Comparison of ENCODE assay signal across 36 cellular contexts in genomic region chr1:230650300-230650699, GRCh38. TPM values are rescaled to one million over a fixed set of nuclear protein-coding genes. Genes with fewer than 3 reads are reported as not detected.
DNase-seq lines count a peak whose midpoint lies in the region; ATAC-seq, FAIRE-seq and TF ChIP-seq lines count a peak whose summit lies in the region.
"Had no signal": no experiment of that assay in that cellular context is flagged by ENCODE, and none has a peak within 500 bp of the region (broad histone marks: within the 10 kb centered on the region; RNA-seq: fewer than 3 reads in every experiment).

No MANE protein-coding gene starts in this region.

- no peaks in the 10 kb centered on the region for H3K9me3 ChIP-seq in pancreas
- peaks cover 8% of the 10 kb centered on the region for H3K9me3 ChIP-seq in neural progenitor cell (ENCODE audit: low read depth)
- H3K9me3 ChIP-seq in thyroid gland = no peaks in the 10 kb centered on the region
- H3K9me3 ChIP-seq: BE2C had no signal

- H3K4me1 Mint-ChIP-seq in progenitor cell of endocrine pancreas (ENCODE audit: low read depth) = peaks cover 25% of the 10 kb centered on the region
- H3K4me1 Mint-ChIP-seq in neural progenitor cell = no peaks in the 10 kb centered on the region

- peaks cover 34% of the 10 kb centered on the region for H3K9me3 Mint-ChIP-seq in progenitor cell of endocrine pancreas (ENCODE audit: low read depth)
- H3K9me3 Mint-ChIP-seq in neural progenitor cell = peaks cover 45% of the 10 kb centered on the region
- H3K9me3 Mint-ChIP-seq: CD8-positive, alpha-beta memory T cell had no signal

- no peak overlapping the region for H3K27ac ChIP-seq in pancreas
- no peak overlapping the region for H3K27ac ChIP-seq in neural progenitor cell
- no peak overlapping the region for H3K27ac ChIP-seq in thyroid gland
- H3K27ac ChIP-seq: 22Rv1; A549; BLaER1; BLaER1 treated with 17β-estradiol and CSF1 and Interleukin-3, amounts not matched to agents 10 nM and 100 nM; C4-2B had no signal

- intact Hi-C loops in pancreas (cut with DNase I) = no loop called here
- intact Hi-C loops in thyroid gland (cut with DNase I) = no loop called here

- no peaks in the 10 kb centered on the region for H3F3A ChIP-seq in neural progenitor cell (ENCODE audit: low read depth)

- H3K27me3 Mint-ChIP-seq in progenitor cell of endocrine pancreas = no peaks in the 10 kb centered on the region
- no peaks in the 10 kb centered on the region for H3K27me3 Mint-ChIP-seq in neural progenitor cell (ENCODE audit: insufficient read depth, low read depth)
- H3K27me3 Mint-ChIP-seq: B cell; CD4-positive, alpha-beta memory T cell; CD4-positive, alpha-beta T cell; CD4-positive, CD25-positive, alpha-beta regulatory T cell; CD8-positive, alpha-beta memory T cell had no signal

- DNase-seq in D721Med (ENCODE audit: insufficient read length, low spot score) = no peak
- no peak for DNase-seq in pancreas
- DNase-seq in progenitor cell of endocrine pancreas (ENCODE audit: low spot score, unreplicated experiment) = no peak
- DNase-seq in neural progenitor cell (ENCODE audit: low spot score) = no peak
- DNase-seq in thyroid gland = no peak
- DNase-seq in NCI-H1436 treated with DMSO at 0.1 percent for 48 hours (lab: John Stamatoyannopoulos, UW) = no peak
- DNase-seq: 8988T; ACHN; AML-193; BE2C; C1 segment of cervical spinal cord; Caco-2; Calu3; CD4-positive, alpha-beta memory T cell; CD4-positive, alpha-beta T cell; CD4-positive, CD25-positive, alpha-beta regulatory T cell; CD8-positive, alpha-beta memory T cell; CD8-positive, alpha-beta T cell; COR-L47; DMS 273 treated with DMSO at 0.1 percent for 48 hours; DMS153; DMS53; DMS79; DMS79 treated with DMSO at 0.1 percent for 48 hours; DND-41; EL had no signal

- H3K36me3 Mint-ChIP-seq in progenitor cell of endocrine pancreas (ENCODE audit: insufficient read depth) (peaks cover 44% of the 10 kb centered on the region), neural progenitor cell (peaks cover 23% of the 10 kb centered on the region)

- no peak for ATAC-seq in pancreas
- ATAC-seq in GM21367 (IDR thresholded peaks at IDR 0.05; ENCODE audit: unreplicated experiment) = no peak
- ATAC-seq: A549; CD8-positive, alpha-beta T cell had no signal

- H3K36me3 ChIP-seq in pancreas (no peaks in the 10 kb centered on the region), neural progenitor cell (peaks cover 8% of the 10 kb centered on the region), thyroid gland (no peaks in the 10 kb centered on the region)
- H3K36me3 ChIP-seq: BE2C had no signal

- WGBS in pancreas, 2 donors = 95 to 100% methylated on average over 1 of the region's 1 CpG
- 98 to 100% methylated on average over 1 of the region's 1 CpG for WGBS in thyroid gland, 2 donors

- no peak overlapping the region for H3K4me2 ChIP-seq in neural progenitor cell
- H3K4me2 ChIP-seq: A549; BLaER1; BLaER1 treated with 17β-estradiol and CSF1 and Interleukin-3, amounts not matched to agents 10 nM and 100 nM had no signal

- no peaks in the 10 kb centered on the region for H3K27me3 ChIP-seq in pancreas
- H3K27me3 ChIP-seq in neural progenitor cell = no peaks in the 10 kb centered on the region
- no peaks in the 10 kb centered on the region for H3K27me3 ChIP-seq in thyroid gland
- H3K27me3 ChIP-seq: BE2C; BLaER1; BLaER1 treated with 17β-estradiol and CSF1 and Interleukin-3, amounts not matched to agents 10 nM and 100 nM had no signal

- H3K4me1 ChIP-seq in pancreas (no peaks in the 10 kb centered on the region), neural progenitor cell (no peaks in the 10 kb centered on the region), thyroid gland (no peaks in the 10 kb centered on the region)
- H3K4me1 ChIP-seq: A549, BE2C, BLaER1, Caco-2 had no signal

- H3K4me3 ChIP-seq in pancreas (no peak overlapping the region), neural progenitor cell (no peak overlapping the region), thyroid gland (replicated peaks in 1 of 3) (no peak overlapping the region)
- H3K4me3 ChIP-seq: A549; BLaER1; BLaER1 treated with 17β-estradiol and CSF1 and Interleukin-3, amounts not matched to agents 10 nM and 100 nM had no signal

- no peak for TF ChIP-seq POLR2A in thyroid gland (IDR thresholded peaks at IDR 0.05)

- peaks cover 7% of the 10 kb centered on the region for H4K20me1 ChIP-seq in neural progenitor cell (ENCODE audit: low read depth)

- H3K27ac Mint-ChIP-seq in progenitor cell of endocrine pancreas (peak overlapping the region; percentile 6), neural progenitor cell (no peak overlapping the region)
- H3K27ac Mint-ChIP-seq: B cell; CD14-positive monocyte; CD4-positive, alpha-beta T cell; CD8-positive, alpha-beta memory T cell; CD8-positive, alpha-beta T cell had no signal

- TF ChIP-seq CTCF in D721Med (IDR thresholded peaks at IDR 0.05; ENCODE audit: insufficient read depth, missing control alignments) (no peak), pancreas (IDR thresholded peaks at IDR 0.05) (no peak), progenitor cell of endocrine pancreas (IDR thresholded peaks at IDR 0.05; ENCODE audit: unreplicated experiment) (no peak), neural progenitor cell (IDR thresholded peaks at IDR 0.05) (no peak), thyroid gland (IDR thresholded peaks at IDR 0.05) (no peak)

- no peak overlapping the region for H3K4me3 Mint-ChIP-seq in progenitor cell of endocrine pancreas (ENCODE audit: low read depth)
- H3K4me3 Mint-ChIP-seq in neural progenitor cell = no peak overlapping the region
- H3K4me3 Mint-ChIP-seq: B cell; CD14-positive monocyte; CD8-positive, alpha-beta memory T cell; CD8-positive, alpha-beta T cell had no signal

- H3K9ac ChIP-seq in neural progenitor cell = no peak overlapping the region
- H3K9ac ChIP-seq: BLaER1; BLaER1 treated with 17β-estradiol and CSF1 and Interleukin-3, amounts not matched to agents 10 nM and 100 nM had no signal

- H3K79me2 ChIP-seq in neural progenitor cell (ENCODE audit: low read depth) = peaks cover 96% of the 10 kb centered on the region

- FAIRE-seq in D721Med (lab: Jason Lieb, UNC) = peak; percentile 90
- peak; percentile 26 for FAIRE-seq in TTC549 (lab: Jason Lieb, UNC)
- FAIRE-seq in pancreas (lab: Jason Lieb, UNC) = peak; percentile 29
- FAIRE-seq: A204.1, A549 had no signal

- H2AFZ ChIP-seq in neural progenitor cell (replicated peaks) = no peak overlapping the region

RNA-seq across cellular contexts. Expression of gene COG2, which starts 8.0 kb away (rescaled TPM):
- total RNA-seq in pancreas = 10 to 100 TPM; 12.7 to 17.1 (median 16.0) TPM
- polyA plus RNA-seq in pancreas = 10 to 100 TPM in 1 of 2 donors, 1 to 10 TPM in 1; 6.5 to 12.7 TPM
- 45.2 and 48.3 TPM in 2 replicates for total RNA-seq in progenitor cell of endocrine pancreas
- 33.5 and 38.9 TPM in 2 replicates for total RNA-seq in neural progenitor cell (ENCODE audit: low replicate concordance)
- total RNA-seq in thyroid gland = 10 to 100 TPM; 36.3 to 48.1 (median 37.5) TPM
